ENCODE assay signal across 34 cellular contexts in genomic region chr1:111279144-111279543, GRCh38. TPM values are rescaled to one million over a fixed set of nuclear protein-coding genes. Genes with fewer than 3 reads are reported as not detected.
"Had no signal": no experiment of that assay in that cellular context is flagged by ENCODE, and none has a peak within 500 bp of the region (broad histone marks: within the 10 kb centered on the region; RNA-seq: fewer than 3 reads in every experiment).

No MANE protein-coding gene starts in this region.

- H3K36me3 ChIP-seq: ascending aorta, breast epithelium, cardiac muscle cell, colonic mucosa, esophagus squamous epithelium, gastroesophageal sphincter, heart right ventricle had no signal

- H3K36me3 Mint-ChIP-seq: brain, T-cell had no signal

- H3K4me3 Mint-ChIP-seq: activated CD4-positive, alpha-beta T cell treated with anti-CD3 and anti-CD28 coated beads for 36 hours; activated CD4-positive, alpha-beta T cell treated with anti-CD3 and anti-CD28 coated beads, Interleukin-2, amount 10 ng/mL, durations not matched to agents 7 days and 5 days; activated naive CD8-positive, alpha-beta T cell; activated T-cell treated with anti-CD3 and anti-CD28 coated beads, Interleukin-2, amount 50 U/mL, for 24 hours; activated T-cell treated with anti-CD3 and anti-CD28 coated beads, Interleukin-2, amount 50 U/mL, for 72 hours; brain; T-cell had no signal

- ATAC-seq: activated CD4-positive, alpha-beta T cell treated with anti-CD3 and anti-CD28 coated beads for 36 hours; activated T-cell treated with anti-CD3 and anti-CD28 coated beads, Interleukin-2, amount 50 U/mL, for 72 hours; gastroesophageal sphincter; heart right ventricle; T-cell had no signal

- H3K4me3 ChIP-seq: ascending aorta, breast epithelium, cardiac muscle cell, colonic mucosa, esophagus squamous epithelium, gastroesophageal sphincter, heart right ventricle had no signal

- H3K27me3 Mint-ChIP-seq: activated CD4-positive, alpha-beta T cell treated with anti-CD3 and anti-CD28 coated beads for 36 hours; activated CD4-positive, alpha-beta T cell treated with anti-CD3 and anti-CD28 coated beads, Interleukin-2, amount 10 ng/mL, durations not matched to agents 7 days and 5 days; activated naive CD8-positive, alpha-beta T cell; activated T-cell treated with anti-CD3 and anti-CD28 coated beads, Interleukin-2, amount 50 U/mL, for 24 hours; T-cell had no signal

- H3K27ac Mint-ChIP-seq: activated CD4-positive, alpha-beta T cell treated with anti-CD3 and anti-CD28 coated beads, Interleukin-2, amount 10 ng/mL, durations not matched to agents 7 days and 5 days; activated naive CD8-positive, alpha-beta T cell; activated T-cell treated with anti-CD3 and anti-CD28 coated beads, Interleukin-2, amount 50 U/mL, for 24 hours; activated T-cell treated with anti-CD3 and anti-CD28 coated beads, Interleukin-2, amount 50 U/mL, for 72 hours; brain; T-cell had no signal

- H3K27ac ChIP-seq: ascending aorta, breast epithelium, cardiac muscle cell, colonic mucosa, epithelial cell of prostate, esophagus squamous epithelium, gastroesophageal sphincter, heart right ventricle had no signal

- DNase-seq: activated CD4-positive, alpha-beta T cell treated with anti-CD3 and anti-CD28 coated beads for 36 hours; activated CD4-positive, alpha-beta T cell treated with anti-CD3 and anti-CD28 coated beads, Interleukin-2, amount 10 ng/mL, durations not matched to agents 7 days and 5 days; activated CD4-positive, CD25-positive, alpha-beta regulatory T cell; activated CD4-positive, CD25-positive, alpha-beta regulatory T cell treated with anti-CD3 and anti-CD28 coated beads, Interleukin-2, amount 50 U/mL, for 72 hours; activated CD8-positive, alpha-beta memory T cell treated with anti-CD3 and anti-CD28 coated beads, Interleukin-2, amount 50 U/mL, for 48 hours; activated effector memory CD4-positive, alpha-beta T cell treated with Interleukin-2 at 50 U/mL for 16 hours; activated gamma-delta T cell treated with Interleukin-2 at 50 U/mL for 16 hours; activated naive CD4-positive, alpha-beta T cell treated with anti-CD3 and anti-CD28 coated beads, Interleukin-2, amount 50 U/mL, for 16 hours; activated naive CD4-positive, alpha-beta T cell treated with Interleukin-2 at 50 U/mL for 16 hours; activated T-cell treated with anti-CD3 and anti-CD28 coated beads for 4 hours; activated T-cell treated with anti-CD3 and anti-CD28 coated beads, Interleukin-2, amount 50 U/mL, for 24 hours; activated T-cell treated with anti-CD3 and anti-CD28 coated beads, Interleukin-2, amount 50 U/mL, for 72 hours; central memory CD4-positive, alpha-beta T cell; cerebellar nuclear complex; colonic mucosa; effector CD8-positive, alpha-beta T cell; esophagus squamous epithelium; foreskin melanocyte; heart right ventricle; SW 1271; T-cell had no signal

- FAIRE-seq: endometrium, endothelial cell of umbilical vein had no signal

- H3K4me1 Mint-ChIP-seq: brain had no signal

- H3K4me1 ChIP-seq: ascending aorta, breast epithelium, colonic mucosa, esophagus squamous epithelium, gastroesophageal sphincter had no signal

- H3K27me3 ChIP-seq: ascending aorta, breast epithelium, cardiac muscle cell, colonic mucosa, esophagus squamous epithelium, gastroesophageal sphincter had no signal

- H3K9me3 ChIP-seq: ascending aorta, breast epithelium, colonic mucosa, esophagus squamous epithelium had no signal

RNA-seq across cellular contexts. Expression of gene CHIA, which starts 11.5 kb away (rescaled TPM):
- total RNA-seq: activated CD4-positive, alpha-beta T cell treated with anti-CD3 and anti-CD28 coated beads for 36 hours; activated CD4-positive, alpha-beta T cell treated with anti-CD3 and anti-CD28 coated beads, Interleukin-2, amount 10 ng/mL, durations not matched to agents 7 days and 5 days; activated T-cell treated with anti-CD3 and anti-CD28 coated beads, Interleukin-2, amount 50 U/mL, for 72 hours; ascending aorta; breast epithelium; cardiac muscle cell; colonic mucosa; dermis microvascular lymphatic vessel endothelial cell; endothelial cell of umbilical vein; esophagus squamous epithelium; fibroblast of lung; fibroblast of villous mesenchyme; gastroesophageal sphincter; glomerular endothelial cell; heart right ventricle; T-cell had no signal
- polyA plus RNA-seq: cardiac muscle cell, endothelial cell of umbilical vein, fibroblast of lung had no signal

RNA-seq across cellular contexts. Expression of gene CHI3L2, which starts 51.6 kb away (rescaled TPM):
- total RNA-seq: cardiac muscle cell, dermis microvascular lymphatic vessel endothelial cell, endothelial cell of umbilical vein, fibroblast of villous mesenchyme, glomerular endothelial cell had no signal
- polyA plus RNA-seq: endothelial cell of umbilical vein had no signal
